In the genomic region with DNA sequence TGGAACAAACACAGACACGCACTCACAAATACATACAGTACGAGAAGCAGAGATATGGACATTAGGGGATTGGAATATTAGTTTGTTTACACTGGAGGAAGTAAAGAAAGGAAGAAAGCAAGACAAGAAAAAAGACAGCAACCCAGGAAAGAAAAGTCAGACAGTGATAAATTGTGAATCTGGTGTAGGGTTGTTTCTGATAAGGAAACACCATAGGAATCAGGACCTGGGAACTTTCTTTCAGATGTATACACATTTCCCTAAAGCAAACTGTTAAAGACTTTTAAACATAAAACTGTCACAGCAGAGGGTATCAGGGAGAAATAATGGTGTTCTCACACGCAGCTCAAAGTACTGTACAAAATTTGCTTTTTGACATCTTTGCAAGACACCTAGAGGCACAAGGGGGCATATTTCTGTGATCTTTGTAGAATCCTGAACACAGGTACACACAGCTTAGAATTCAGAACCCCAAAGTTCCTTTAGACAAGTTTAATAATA, we compare ENCODE assay signal across 17 cellular contexts.
DNase-seq lines count a peak whose midpoint lies in the region; ATAC-seq, FAIRE-seq and TF ChIP-seq lines count a peak whose summit lies in the region.
"Had no signal": no experiment of that assay in that cellular context is flagged by ENCODE, and none has a peak within 500 bp of the region (broad histone marks: within the 10 kb centered on the region; RNA-seq: fewer than 3 reads in every experiment).

No MANE protein-coding gene starts in this region.

- H3K4me1 Mint-ChIP-seq in astrocyte (ENCODE audit: low read depth, unreplicated experiment) (no peaks in the 10 kb centered on the region), HFFc6 (ENCODE audit: low read depth) (no peaks in the 10 kb centered on the region), T-cell (no peaks in the 10 kb centered on the region)

- no peaks in the 10 kb centered on the region for H3K36me3 ChIP-seq in ACC112 (ENCODE audit: insufficient read depth, low read length)
- no peaks in the 10 kb centered on the region for H3K36me3 ChIP-seq in HUES6 (ENCODE audit: control insufficient read depth, insufficient read depth, low read length)
- no peaks in the 10 kb centered on the region for H3K36me3 ChIP-seq in astrocyte (ENCODE audit: insufficient read depth, low read length)
- H3K36me3 ChIP-seq in mesodermal cell (ENCODE audit: control insufficient read depth, insufficient read depth, low read length): no peaks in the 10 kb centered on the region

- H2AFZ ChIP-seq in ACC112 (ENCODE audit: low read length, unreplicated experiment) (peak overlapping the region; percentile 96), astrocyte (ENCODE audit: low read depth, low read length) (no peak overlapping the region)
- H2AFZ ChIP-seq: PC-9 had no signal

- H3K9me3 Mint-ChIP-seq in astrocyte (ENCODE audit: unreplicated experiment) (no peaks in the 10 kb centered on the region), HFFc6 (no peaks in the 10 kb centered on the region), T-cell (no peaks in the 10 kb centered on the region)
- H3K9me3 Mint-ChIP-seq: CD4-positive, alpha-beta T cell had no signal

- H3K27me3 Mint-ChIP-seq in astrocyte (ENCODE audit: low read depth, unreplicated experiment) (no peaks in the 10 kb centered on the region), HFFc6 (ENCODE audit: insufficient read depth) (no peaks in the 10 kb centered on the region), T-cell (no peaks in the 10 kb centered on the region)
- H3K27me3 Mint-ChIP-seq: CD4-positive, alpha-beta T cell had no signal

- H3K4me1 ChIP-seq in ACC112 (ENCODE audit: control insufficient read depth, insufficient read depth, low read length, unreplicated experiment) (peaks cover 13% of the 10 kb centered on the region), HUES6 (ENCODE audit: control insufficient read depth, insufficient read depth, low read length) (peaks cover 22% of the 10 kb centered on the region), astrocyte (ENCODE audit: insufficient read depth, low read length) (no peaks in the 10 kb centered on the region), mesodermal cell (ENCODE audit: control insufficient read depth, insufficient read depth, low read length, poor library complexity, severe bottlenecking) (peaks cover 4% of the 10 kb centered on the region)
- H3K4me1 ChIP-seq: Caco-2 had no signal

- no peak for ATAC-seq in T-cell (replicated peaks in 1 of 4)

- POLR2A ChIA-PET in T-cell (lab: Charles Lee): no interaction called here

- H3K27ac Mint-ChIP-seq in astrocyte (ENCODE audit: unreplicated experiment): no peak overlapping the region
- no peak overlapping the region for H3K27ac Mint-ChIP-seq in HFFc6
- H3K27ac Mint-ChIP-seq in T-cell: no peak overlapping the region
- H3K27ac Mint-ChIP-seq: CD4-positive, alpha-beta T cell had no signal

- H3K36me3 Mint-ChIP-seq in astrocyte (ENCODE audit: low read depth, unreplicated experiment): no peaks in the 10 kb centered on the region
- H3K36me3 Mint-ChIP-seq in HFFc6 (ENCODE audit: low read depth): no peaks in the 10 kb centered on the region
- H3K36me3 Mint-ChIP-seq in T-cell: no peaks in the 10 kb centered on the region

- H3K27ac ChIP-seq in ACC112 (ENCODE audit: low read depth, low read length) (no peak overlapping the region), HUES6 (ENCODE audit: low read depth, low read length) (no peak overlapping the region), astrocyte (ENCODE audit: low read depth, low read length) (no peak overlapping the region), mesodermal cell (ENCODE audit: low read depth, low read length, severe bottlenecking) (peak overlapping the region; percentile 48), caudate nucleus (ENCODE audit: low read depth, low read length) (no peak overlapping the region)
- H3K27ac ChIP-seq: PC-9, RWPE1 had no signal

- H3K27me3 ChIP-seq in ACC112 (ENCODE audit: insufficient read depth, low read length) (no peaks in the 10 kb centered on the region), HUES6 (ENCODE audit: control insufficient read depth, insufficient read depth, low read length) (no peaks in the 10 kb centered on the region), astrocyte (ENCODE audit: insufficient read depth, low read length) (no peaks in the 10 kb centered on the region)

- DNase-seq in astrocyte (ENCODE audit: low read depth): no peak
- DNase-seq in NCI-H146 (lab: John Stamatoyannopoulos, UW): no peak
- DNase-seq in caudate nucleus (lab: John Stamatoyannopoulos, UW): no peak
- DNase-seq in HFFc6: no peak
- no peak for DNase-seq in T-cell
- DNase-seq: Caco-2; CD4-positive, alpha-beta T cell; DMS153; GOT3; KBM-7; PC-9; SIG-M5 had no signal

- TF ChIP-seq CTCF in astrocyte (IDR thresholded peaks at IDR 0.05; ENCODE audit: insufficient read depth, low read depth, low read length): no peak
- no peak for TF ChIP-seq CTCF in HFFc6 (IDR thresholded peaks at IDR 0.05)

- FAIRE-seq in astrocyte (lab: Jason Lieb, UNC): no peak
- FAIRE-seq: GM12878 had no signal

- no peak overlapping the region for H3K9ac ChIP-seq in HUES6 (ENCODE audit: low read length)
- H3K9ac ChIP-seq in astrocyte (ENCODE audit: low read length): no peak overlapping the region

- peak overlapping the region; percentile 90 for H3K4me3 ChIP-seq in ACC112 (ENCODE audit: low read depth, low read length)
- H3K4me3 ChIP-seq in HUES6 (ENCODE audit: low read depth, low read length): peak overlapping the region; percentile 56; the same call in 1 of the 2 replicates
- H3K4me3 ChIP-seq in astrocyte (ENCODE audit: insufficient read depth, low read depth, low read length): no peak overlapping the region
- H3K4me3 ChIP-seq in mesodermal cell (ENCODE audit: extremely low read depth, insufficient read depth, low read length, poor library complexity, severe bottlenecking): no peak overlapping the region
- H3K4me3 ChIP-seq: PC-9 had no signal

- no peak overlapping the region for H3K4me3 Mint-ChIP-seq in astrocyte (ENCODE audit: unreplicated experiment)
- H3K4me3 Mint-ChIP-seq in HFFc6: no peak overlapping the region
- no peak overlapping the region for H3K4me3 Mint-ChIP-seq in T-cell
- H3K4me3 Mint-ChIP-seq: CD4-positive, alpha-beta T cell had no signal

- H3K9me3 ChIP-seq in HUES6 (ENCODE audit: control insufficient read depth, insufficient read depth, low read depth, low read length): no peaks in the 10 kb centered on the region
- no peaks in the 10 kb centered on the region for H3K9me3 ChIP-seq in astrocyte (ENCODE audit: insufficient read depth, low read depth, low read length)
- no peaks in the 10 kb centered on the region for H3K9me3 ChIP-seq in mesodermal cell (ENCODE audit: control insufficient read depth, low read length)
- H3K9me3 ChIP-seq: Caco-2 had no signal

- no peaks in the 10 kb centered on the region for H4K20me1 ChIP-seq in astrocyte (ENCODE audit: insufficient read depth, low read length)

- CTCF ChIA-PET in T-cell (lab: Charles Lee): no interaction called here

- WGBS in mesodermal cell (ENCODE audit: insufficient coverage in 2 of 2), 2 experiments: 67 to 86% methylated on average over 1 of the region's 3 CpGs

- peak overlapping the region; percentile 88 for H3K4me2 ChIP-seq in astrocyte (ENCODE audit: low read length)

- H3K79me2 ChIP-seq in ACC112 (ENCODE audit: control insufficient read depth, insufficient read depth, low read length, unreplicated experiment) (no peaks in the 10 kb centered on the region), astrocyte (ENCODE audit: insufficient read depth, low read length) (no peaks in the 10 kb centered on the region)

Comparison
In these comparisons a context has a peak if more than half of its experiments do, and no peak if none do; other contexts are left out.
1. H3K4me3 ChIP-seq: peak in ACC112 (single experiment) and HUES6 (single experiment); none in astrocyte (single experiment) and mesodermal cell (single experiment).